Comparison of ENCODE assay signal across 26 cellular contexts in genomic region chr17:53336281-53336680, GRCh38.
"Had no signal": no experiment of that assay in that cellular context is flagged by ENCODE, and none has a peak within 500 bp of the region (broad histone marks: within the 10 kb centered on the region; RNA-seq: fewer than 3 reads in every experiment).

No MANE protein-coding gene starts in this region.

- H3K9me3 ChIP-seq: vagina had no signal

- H3K27me3 ChIP-seq: cardiac muscle cell, esophagus squamous epithelium, hepatocyte, transverse colon, vagina had no signal

- H2AFZ ChIP-seq: hepatocyte had no signal

- H3K79me2 ChIP-seq: hepatocyte had no signal

- H3K4me3 ChIP-seq: cardiac muscle cell, esophagus squamous epithelium, hepatocyte, lung, transverse colon, vagina had no signal

- H3K4me1 Mint-ChIP-seq: activated CD4-positive, alpha-beta T cell treated with anti-CD3 and anti-CD28 coated beads, Interleukin-2, amount 10 ng/mL, durations not matched to agents 24 days and 14 days; activated naive CD4-positive, alpha-beta T cell treated with anti-CD3 and anti-CD28 coated beads, Interleukin-2, amount 10 ng/mL, durations not matched to agents 7 days and 5 days; activated naive CD8-positive, alpha-beta T cell treated with anti-CD3 and anti-CD28 coated beads, Interleukin-2, amount 50 U/mL, for 24 hours; mesothelial cell of epicardium; nephron progenitor cell had no signal

- H3K27me3 Mint-ChIP-seq: activated CD4-positive, alpha-beta T cell treated with anti-CD3 and anti-CD28 coated beads, Interleukin-2, amount 10 ng/mL, durations not matched to agents 24 days and 14 days; activated CD8-positive, alpha-beta T cell treated with anti-CD3 and anti-CD28 coated beads for 36 hours; activated naive CD4-positive, alpha-beta T cell treated with anti-CD3 and anti-CD28 coated beads, Interleukin-2, amount 10 ng/mL, durations not matched to agents 7 days and 5 days; activated naive CD8-positive, alpha-beta T cell treated with anti-CD3 and anti-CD28 coated beads, Interleukin-2, amount 50 U/mL, for 24 hours had no signal

- DNase-seq: activated CD4-positive, alpha-beta T cell treated with anti-CD3 and anti-CD28 coated beads, Interleukin-2, amount 10 ng/mL, durations not matched to agents 24 days and 14 days; activated CD8-positive, alpha-beta T cell treated with anti-CD3 and anti-CD28 coated beads for 36 hours; activated naive CD4-positive, alpha-beta T cell treated with anti-CD3 and anti-CD28 coated beads, Interleukin-2, amount 10 ng/mL, durations not matched to agents 7 days and 5 days; activated naive CD8-positive, alpha-beta T cell treated with anti-CD3 and anti-CD28 coated beads, Interleukin-2, amount 50 U/mL, for 24 hours; activated T-cell treated with anti-CD3 and anti-CD28 coated beads, Interleukin-2, amount 50 U/mL, for 1 hour; anterior cingulate cortex; dermis blood vessel endothelial cell; effector memory CD4-positive, alpha-beta T cell; esophagus squamous epithelium; nephron progenitor cell; nucleus accumbens; retina; stimulated activated CD4-positive, alpha-beta T cell treated with anti-CD3 and anti-CD28 coated beads, Interleukin-12 subunit alpha, Interleukin-12 subunit beta, amount 100 ng/mL, for 4 hours; stimulated activated CD4-positive, alpha-beta T cell treated with anti-CD3 and anti-CD28 coated beads, Interleukin-1b, Interleukin-23, amount 100 ng/mL, for 48 hours; stimulated activated naive CD8-positive, alpha-beta T cell treated with anti-CD3 and anti-CD28 coated beads, Interleukin-15, Interleukin-2, amounts not matched to agents 100 U/mL and 50 U/mL, for 24 hours; substantia nigra; T-helper 1 cell; transverse colon had no signal

- H3K4me2 ChIP-seq: hepatocyte had no signal

- H3K36me3 ChIP-seq: cardiac muscle cell, esophagus squamous epithelium, transverse colon, vagina had no signal

- H3K4me3 Mint-ChIP-seq: activated CD4-positive, alpha-beta T cell treated with anti-CD3 and anti-CD28 coated beads, Interleukin-2, amount 10 ng/mL, durations not matched to agents 24 days and 14 days; activated CD8-positive, alpha-beta T cell treated with anti-CD3 and anti-CD28 coated beads for 36 hours; activated naive CD4-positive, alpha-beta T cell treated with anti-CD3 and anti-CD28 coated beads, Interleukin-2, amount 10 ng/mL, durations not matched to agents 7 days and 5 days; activated naive CD8-positive, alpha-beta T cell treated with anti-CD3 and anti-CD28 coated beads, Interleukin-2, amount 50 U/mL, for 24 hours; mesothelial cell of epicardium; nephron progenitor cell had no signal

- H3K36me3 Mint-ChIP-seq: activated naive CD4-positive, alpha-beta T cell treated with anti-CD3 and anti-CD28 coated beads, Interleukin-2, amount 10 ng/mL, durations not matched to agents 7 days and 5 days; mesothelial cell of epicardium had no signal

- FAIRE-seq: endothelial cell of umbilical vein, islet of Langerhans had no signal

- H3K27ac Mint-ChIP-seq: activated CD4-positive, alpha-beta T cell treated with anti-CD3 and anti-CD28 coated beads, Interleukin-2, amount 10 ng/mL, durations not matched to agents 24 days and 14 days; activated CD8-positive, alpha-beta T cell treated with anti-CD3 and anti-CD28 coated beads for 36 hours; activated naive CD4-positive, alpha-beta T cell treated with anti-CD3 and anti-CD28 coated beads, Interleukin-2, amount 10 ng/mL, durations not matched to agents 7 days and 5 days; activated naive CD8-positive, alpha-beta T cell treated with anti-CD3 and anti-CD28 coated beads, Interleukin-2, amount 50 U/mL, for 24 hours; mesothelial cell of epicardium; nephron progenitor cell had no signal

- H3K27ac ChIP-seq: cardiac muscle cell, esophagus squamous epithelium, hepatocyte, transverse colon, vagina had no signal

- ATAC-seq: activated CD8-positive, alpha-beta T cell treated with anti-CD3 and anti-CD28 coated beads for 36 hours; activated naive CD8-positive, alpha-beta T cell treated with anti-CD3 and anti-CD28 coated beads, Interleukin-2, amount 50 U/mL, for 24 hours; left lobe of liver; stimulated activated naive CD8-positive, alpha-beta T cell treated with anti-CD3 and anti-CD28 coated beads, Interleukin-15, Interleukin-2, amounts not matched to agents 100 U/mL and 50 U/mL, for 24 hours had no signal

- H3K4me1 ChIP-seq: esophagus squamous epithelium, transverse colon, vagina had no signal
